Comparison of ENCODE assay signal across 9 cellular contexts in the genomic region with DNA sequence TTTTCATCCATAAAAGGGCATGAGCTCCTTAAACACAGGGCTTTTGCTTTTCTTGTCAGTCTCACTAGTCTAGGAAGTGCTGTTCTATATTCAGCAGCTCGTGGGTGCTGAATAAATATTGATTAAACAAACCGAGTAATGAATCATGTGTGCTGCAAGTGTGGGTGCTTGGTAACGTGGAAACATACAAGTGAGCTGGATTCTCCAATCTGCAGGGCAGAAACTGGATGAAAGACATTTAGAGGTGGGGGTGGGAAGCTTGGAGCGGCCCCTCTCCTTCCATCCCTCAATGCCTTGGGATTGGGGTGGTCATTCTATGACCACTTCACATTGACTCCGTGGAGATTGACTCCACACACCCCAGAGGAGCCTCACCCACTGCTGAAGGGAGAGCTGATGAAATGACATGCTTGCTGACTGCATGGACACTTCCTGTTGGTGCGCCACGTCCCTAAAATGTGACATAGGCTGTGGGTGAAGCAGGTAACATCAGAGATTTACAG.
A peak's percentile ranks its signal among the peaks of the same experiment; 100 is the strongest.
DNase-seq lines count a peak whose midpoint lies in the region; ATAC-seq and TF ChIP-seq lines count a peak whose summit lies in the region.
"Had no signal": no experiment of that assay in that cellular context is flagged by ENCODE, and none has a peak within 500 bp of the region (broad histone marks: within the 10 kb centered on the region; RNA-seq: fewer than 3 reads in every experiment).

No MANE protein-coding gene starts in this region.

- ATAC-seq in Right ventricle myocardium superior (ENCODE audit: poor library complexity) (no peak), aorta (ENCODE audit: low FRiP score) (peak; percentile 81), GM19452 (IDR thresholded peaks at IDR 0.05; ENCODE audit: unreplicated experiment) (no peak)

- H3K4me3 ChIP-seq in right atrium auricular region (no peak overlapping the region), mucosa of stomach (ENCODE audit: low read length) (no peak overlapping the region), aorta (ENCODE audit: low read length in 2 of 2) (no peak overlapping the region)

- H3K27me3 ChIP-seq in right atrium auricular region (no peaks in the 10 kb centered on the region), mucosa of stomach (ENCODE audit: control insufficient read depth, insufficient read depth, low read length) (no peaks in the 10 kb centered on the region), aorta (ENCODE audit: control insufficient read depth in 1 of 2, insufficient read depth in 2 of 2, low read length in 1 of 2) (no peaks in the 10 kb centered on the region)

- H3K36me3 ChIP-seq in right atrium auricular region = no peaks in the 10 kb centered on the region
- H3K36me3 ChIP-seq in mucosa of stomach (ENCODE audit: control insufficient read depth, insufficient read depth, low read length) = no peaks in the 10 kb centered on the region
- H3K36me3 ChIP-seq in aorta (ENCODE audit: control insufficient read depth in 1 of 2, insufficient read depth in 2 of 2, low read length in 1 of 2) = no peaks in the 10 kb centered on the region

- peaks cover 0 to 30% of the 10 kb centered on the region in 2 donors for H3K4me1 ChIP-seq in right atrium auricular region
- peaks cover 43% of the 10 kb centered on the region for H3K4me1 ChIP-seq in mucosa of stomach (ENCODE audit: control insufficient read depth, insufficient read depth, low read length)
- H3K4me1 ChIP-seq in aorta (ENCODE audit: control insufficient read depth in 1 of 2, insufficient read depth in 2 of 2, low read length in 2 of 2) = peaks cover 2 to 28% of the 10 kb centered on the region in 2 donors

- WGBS in aorta, 2 donors = 13% methylated on average over 7 of the region's 7 CpGs

- H3K9me3 ChIP-seq in right atrium auricular region (no peaks in the 10 kb centered on the region), mucosa of stomach (ENCODE audit: control insufficient read depth, low read length) (no peaks in the 10 kb centered on the region), aorta (ENCODE audit: control insufficient read depth, low read length) (no peaks in the 10 kb centered on the region)

- H3K9ac ChIP-seq in mucosa of stomach (ENCODE audit: low read length) = peak overlapping the region; percentile 63

- intact Hi-C loops in Right ventricle myocardium superior (cut with DNase I) (no loop called here), aorta (cut with DNase I) (loop anchor here in 1 of 2 donors (5.0 kb wide), 1 partner anchor 55 kb away; no protein-coding TSS in a partner anchor)

- no peak for DNase-seq in right atrium auricular region (ENCODE audit: low spot score)
- no peak for DNase-seq in Right ventricle myocardium superior
- peak; percentile 85 for DNase-seq in activated effector memory CD4-positive, alpha-beta T cell treated with anti-CD3 and anti-CD28 coated beads, Interleukin-2, amount 50 U/mL, for 16 hours
- DNase-seq in aorta = no peak
- DNase-seq in DMS 273 treated with DMSO at 0.1 percent for 48 hours (lab: John Stamatoyannopoulos, UW) = no peak
- DNase-seq in SK-N-DZ (ENCODE audit: low spot score) = no peak
- DNase-seq: head of caudate nucleus had no signal

- TF ChIP-seq CTCF in right atrium auricular region (IDR thresholded peaks at IDR 0.05) = no peak

- peak overlapping the region; percentile 18 to 45 for H3K27ac ChIP-seq in right atrium auricular region
- H3K27ac ChIP-seq in aorta (ENCODE audit: low read depth in 1 of 2, low read length in 2 of 2) = peak overlapping the region; percentile 90 to 100
